1 cellular context compared by ENCODE assay signal in genomic region chr12:18753481-18754117, GRCh38.
TF ChIP-seq lines count a peak whose summit lies in the region.

No MANE protein-coding gene starts in this region.

TF ChIP-seq in K562, 482 proteins besides CTCF, POLR2A, EP300 and RAD21:
- no peak for TF ChIP-seq MEF2A (IDR thresholded peaks at IDR 0.05; ENCODE audit: control insufficient read depth, low read depth, low read length)
- TF ChIP-seq E2F6 (IDR thresholded peaks at IDR 0.05; ENCODE audit: borderline replicate concordance in 1 of 2, extremely low read depth in 1 of 2, insufficient read depth in 1 of 2, insufficient read length in 1 of 2, low read depth in 1 of 2, low read length in 1 of 2, poor library complexity in 1 of 2, severe bottlenecking in 1 of 2), result peak in 1 of 2 experiments; percentile 43
TF ChIP-seq in K562: peak in this region for 1.
